17 cellular contexts compared by ENCODE assay signal in genomic region chr10:116215651-116216050, GRCh38. TPM values are rescaled to one million over a fixed set of nuclear protein-coding genes. Genes with fewer than 3 reads are reported as not detected.
DNase-seq lines count a peak whose midpoint lies in the region; ATAC-seq and TF ChIP-seq lines count a peak whose summit lies in the region.
"Had no signal": no experiment of that assay in that cellular context is flagged by ENCODE, and none has a peak within 500 bp of the region (broad histone marks: within the 10 kb centered on the region; RNA-seq: fewer than 3 reads in every experiment).

No MANE protein-coding gene starts in this region.

- no peak for ATAC-seq in HG03520 (IDR thresholded peaks at IDR 0.05; ENCODE audit: unreplicated experiment)
- no peak for ATAC-seq in GM21367 (IDR thresholded peaks at IDR 0.05; ENCODE audit: unreplicated experiment)

- H3K4me1 ChIP-seq in BLaER1 treated with 17β-estradiol and CSF1 and Interleukin-3, amounts not matched to agents 10 nM and 100 nM = peaks cover 4 to 80% (median 54%) of the 10 kb centered on the region in 10 experiments; a peak in 16 of 20 replicates

- no peaks in the 10 kb centered on the region for H3K9me3 ChIP-seq in BLaER1 treated with 17β-estradiol and CSF1 and Interleukin-3, amounts not matched to agents 10 nM and 100 nM (replicated peaks in 1 of 11)

- H3K27me3 Mint-ChIP-seq in neural crest cell (ENCODE audit: low read depth) = no peaks in the 10 kb centered on the region
- H3K27me3 Mint-ChIP-seq: CD4-positive, alpha-beta memory T cell had no signal

- no peaks in the 10 kb centered on the region for H3K27me3 ChIP-seq in BLaER1 treated with 17β-estradiol and CSF1 and Interleukin-3, amounts not matched to agents 10 nM and 100 nM

- H3K27ac Mint-ChIP-seq in neural crest cell (ENCODE audit: unreplicated experiment) = peak overlapping the region; percentile 93
- H3K27ac Mint-ChIP-seq: CD4-positive, alpha-beta memory T cell; HFFc6 had no signal

- H3K36me3 Mint-ChIP-seq in neural crest cell (ENCODE audit: low read depth) = no peaks in the 10 kb centered on the region
- H3K36me3 Mint-ChIP-seq: CD4-positive, alpha-beta memory T cell had no signal

- H3K4me3 Mint-ChIP-seq in neural crest cell = peak overlapping the region; percentile 78
- H3K4me3 Mint-ChIP-seq: CD4-positive, alpha-beta memory T cell; HFFc6 had no signal

- H3K4me2 ChIP-seq in BLaER1 treated with 17β-estradiol and CSF1 and Interleukin-3, amounts not matched to agents 10 nM and 100 nM = peak overlapping the region in 9 of 11 experiments; percentile 10 to 84 (median 54); a peak in 11 of 22 replicates

- no peak overlapping the region for H3K27ac ChIP-seq in BLaER1 treated with 17β-estradiol and CSF1 and Interleukin-3, amounts not matched to agents 10 nM and 100 nM
- H3K27ac ChIP-seq: C4-2B, HL-60 had no signal

- H3K4me3 ChIP-seq in BLaER1 treated with 17β-estradiol and CSF1 and Interleukin-3, amounts not matched to agents 10 nM and 100 nM = no peak overlapping the region

- DNase-seq in RPMI7951 (ENCODE audit: low read depth) (peak; percentile 53), foreskin melanocyte (peak; percentile 95), neural crest cell (ENCODE audit: low read depth, low spot score) (peak; percentile 34), NOMO-1 (lab: John Stamatoyannopoulos, UW; ENCODE audit: unreplicated experiment in 2 of 2) (no peak)
- DNase-seq: 8988T; CD4-positive, alpha-beta memory T cell; COR-L47; DMS153; DMS79 treated with DMSO at 0.1 percent for 48 hours; GDM1; HCEC 1CT; HFFc6 had no signal

- H3K36me3 ChIP-seq in BLaER1 treated with 17β-estradiol and CSF1 and Interleukin-3, amounts not matched to agents 10 nM and 100 nM = no peaks in the 10 kb centered on the region

- TF ChIP-seq CTCF in neural crest cell (conservative IDR thresholded peaks at IDR 0.05) = no peak

- H3K4me1 Mint-ChIP-seq in neural crest cell = peaks cover 77% of the 10 kb centered on the region
- H3K4me1 Mint-ChIP-seq: CD4-positive, alpha-beta memory T cell had no signal

- H3K9me3 Mint-ChIP-seq in neural crest cell = no peaks in the 10 kb centered on the region
- H3K9me3 Mint-ChIP-seq: CD4-positive, alpha-beta memory T cell; HFFc6 had no signal

- no peak overlapping the region for H3K9ac ChIP-seq in BLaER1 treated with 17β-estradiol and CSF1 and Interleukin-3, amounts not matched to agents 10 nM and 100 nM

- H4K20me1 ChIP-seq in BLaER1 treated with 17β-estradiol and CSF1 and Interleukin-3, amounts not matched to agents 10 nM and 100 nM = no peaks in the 10 kb centered on the region

RNA-seq across cellular contexts. Expression of gene GFRA1, which starts 57.4 kb away (rescaled TPM):
- total RNA-seq in RPMI7951 (2014; rRNA removed; shearing (Covaris generic)) = 0.68 and 0.72 TPM in 2 replicates
- 72.4 and 72.8 TPM in 2 replicates for total RNA-seq in neural crest cell
- total RNA-seq: CD4-positive, alpha-beta memory T cell had no signal

Comparison
In these comparisons a context has a peak if more than half of its experiments do, and no peak if none do; other contexts are left out.
1. DNase-seq: peak in RPMI7951 (single experiment), foreskin melanocyte (single experiment) and neural crest cell (single experiment); none in NOMO-1 (0 of 2).
2. RNA of gene GFRA1, which starts 57.4 kb away (total RNA-seq): 72.4 to 72.8 TPM in neural crest cell; 0.68 to 0.72 TPM in RPMI7951; every median in the first group is over 10 times any median in the second.